In genomic region chr7:116229359-116229758, GRCh38 we compare ENCODE assay signal across 9 cellular contexts. TPM values are rescaled to one million over a fixed set of nuclear protein-coding genes. Genes with fewer than 3 reads are reported as not detected.
A peak's percentile ranks its signal among the peaks of the same experiment; 100 is the strongest.
DNase-seq lines count a peak whose midpoint lies in the region; ATAC-seq, FAIRE-seq and TF ChIP-seq lines count a peak whose summit lies in the region.
"Had no signal": no experiment of that assay in that cellular context is flagged by ENCODE, and none has a peak within 500 bp of the region (broad histone marks: within the 10 kb centered on the region; RNA-seq: fewer than 3 reads in every experiment).

No MANE protein-coding gene starts in this region.

- DNase-seq in GM19239 (ENCODE audit: insufficient read length, low spot score) (no peak), T-cell (no peak), smooth muscle cell (lab: John Stamatoyannopoulos, UW; ENCODE audit: unreplicated experiment) (no peak), DMS114 treated with DMSO at 0.1 percent for 48 hours (lab: John Stamatoyannopoulos, UW; ENCODE audit: unreplicated experiment) (no peak), HT-29 (ENCODE audit: low spot score) (no peak), posterior vena cava (ENCODE audit: low spot score) (no peak), frontal cortex (ENCODE audit: low spot score in 2 of 2) (no peak)

- peaks cover 9% of the 10 kb centered on the region for H3K36me3 Mint-ChIP-seq in T-cell

- peak; percentile 69 for FAIRE-seq in GM19239 (lab: Jason Lieb, UNC)
- no peak for FAIRE-seq in frontal cortex (lab: Jason Lieb, UNC)

- POLR2A ChIA-PET in T-cell (lab: Charles Lee) = no interaction called here

- ATAC-seq in HG02852 (IDR thresholded peaks at IDR 0.05; ENCODE audit: unreplicated experiment) (peak; percentile 50), T-cell (replicated peaks in 1 of 4) (no peak)

- no peak overlapping the region for H3K27ac ChIP-seq in smooth muscle cell (ENCODE audit: low read depth)

- no peaks in the 10 kb centered on the region for H3K27me3 Mint-ChIP-seq in T-cell

- no peak overlapping the region for H2AFZ ChIP-seq in smooth muscle cell (ENCODE audit: low read depth)

- H3K4me3 ChIP-seq in smooth muscle cell = no peak overlapping the region

- peaks cover 100% of the 10 kb centered on the region for H4K20me1 ChIP-seq in smooth muscle cell (ENCODE audit: low read depth)

- peak overlapping the region in 1 of 3 donors; percentile 57 for H3K4me3 Mint-ChIP-seq in T-cell
- H3K4me3 Mint-ChIP-seq: neural crest cell had no signal

- peaks cover 8% of the 10 kb centered on the region for H3K4me1 ChIP-seq in smooth muscle cell (ENCODE audit: low read depth)

- H3K9ac ChIP-seq in smooth muscle cell (ENCODE audit: low read depth) = no peak overlapping the region

- no peaks in the 10 kb centered on the region for H3F3A ChIP-seq in smooth muscle cell (ENCODE audit: low read depth)

- intact Hi-C loops in posterior vena cava (cut with DNase I) = no loop called here

- H3K9me3 Mint-ChIP-seq in T-cell = no peaks in the 10 kb centered on the region
- H3K9me3 Mint-ChIP-seq: neural crest cell had no signal

- CTCF ChIA-PET in T-cell (lab: Charles Lee) = interaction anchor here (0.7 to 15.8 kb wide), 8 partner anchors 11 to 360 kb away, joined by 3 to 450 read pairs (median 19); partner anchors contain the start of gene TES (in 1 of the 2)

- H3K79me2 ChIP-seq in smooth muscle cell (ENCODE audit: low read depth) = peaks cover 97% of the 10 kb centered on the region

- H3K4me2 ChIP-seq in smooth muscle cell = peak overlapping the region; percentile 23

- H3K27ac Mint-ChIP-seq in T-cell = peak overlapping the region; percentile 29 to 79

- peaks cover 80 to 94% (median 93%) of the 10 kb centered on the region in 3 donors for H3K4me1 Mint-ChIP-seq in T-cell

- no peak for TF ChIP-seq CTCF in smooth muscle cell (IDR thresholded peaks at IDR 0.05; ENCODE audit: borderline replicate concordance, insufficient read depth, poor library complexity, severe bottlenecking)

- no peaks in the 10 kb centered on the region for H3K36me3 ChIP-seq in smooth muscle cell (ENCODE audit: low read depth)

- H3K27me3 ChIP-seq in smooth muscle cell (ENCODE audit: low read depth) = no peaks in the 10 kb centered on the region

- no peaks in the 10 kb centered on the region for H3K9me3 ChIP-seq in smooth muscle cell (replicated peaks; ENCODE audit: low read depth)

RNA-seq across cellular contexts. Expression of gene TES, which starts 19.0 kb away (rescaled TPM):
- 100 to 1,000 TPM; 101 to 132 (median 117) TPM for total RNA-seq in T-cell
- 149 and 167 TPM in 2 replicates for total RNA-seq in smooth muscle cell
- 74.6 and 107 TPM in 2 replicates for polyA plus RNA-seq in smooth muscle cell
- total RNA-seq in HT-29 (2014; rRNA removed; shearing (Covaris generic)) = 91.9 and 96.7 TPM in 2 replicates
- 100 to 1,000 TPM; 292 to 317 TPM for total RNA-seq in posterior vena cava
- 15.9 TPM for total RNA-seq in frontal cortex
